Comparison of ENCODE assay signal across 9 cellular contexts in genomic region chr17:48582750-48583069, GRCh38. TPM values are rescaled to one million over a fixed set of nuclear protein-coding genes. Genes with fewer than 3 reads are reported as not detected.
A peak's percentile ranks its signal among the peaks of the same experiment; 100 is the strongest.
DNase-seq lines count a peak whose midpoint lies in the region; TF ChIP-seq lines count a peak whose summit lies in the region.
"Had no signal": no experiment of that assay in that cellular context is flagged by ENCODE, and none has a peak within 500 bp of the region (broad histone marks: within the 10 kb centered on the region; RNA-seq: fewer than 3 reads in every experiment).

No MANE protein-coding gene starts in this region.

- H3K4me2 ChIP-seq in skeletal muscle satellite cell (ENCODE audit: low read length) = peak overlapping the region; percentile 89

- H3K27me3 ChIP-seq in colonic mucosa (peaks cover 3% of the 10 kb centered on the region), skeletal muscle satellite cell (ENCODE audit: control insufficient read depth, insufficient read depth, low read length) (no peaks in the 10 kb centered on the region)

- DNase-seq in NCI-H2029 treated with DMSO at 0.1 percent for 48 hours (lab: John Stamatoyannopoulos, UW) (peak; percentile 37), NCI-H2029 (lab: John Stamatoyannopoulos, UW) (no peak), colonic mucosa (no peak), NCI-H2081 treated with DMSO at 0.1 percent for 48 hours (lab: John Stamatoyannopoulos, UW) (no peak)
- DNase-seq in stimulated activated CD4-positive, alpha-beta T cell treated with anti-CD3 and anti-CD28 coated beads, Interleukin-4, amount 100 ng/mL, for 24 hours = no peak
- DNase-seq: activated CD4-positive, CD25-positive, alpha-beta regulatory T cell; dorsolateral prefrontal cortex had no signal

- H3K9me3 ChIP-seq in colonic mucosa (no peaks in the 10 kb centered on the region), skeletal muscle satellite cell (replicated peaks; ENCODE audit: low read length) (no peaks in the 10 kb centered on the region)

- intact Hi-C loops in colonic mucosa (cut with DNase I) = no loop called here

- H3K27ac ChIP-seq in colonic mucosa = peak overlapping the region; percentile 70
- H3K27ac ChIP-seq: 22Rv1, dorsolateral prefrontal cortex had no signal

- H3K36me3 ChIP-seq in colonic mucosa (no peaks in the 10 kb centered on the region), skeletal muscle satellite cell (ENCODE audit: insufficient read depth, low read length) (no peaks in the 10 kb centered on the region)

- no peak for TF ChIP-seq CTCF in colonic mucosa (IDR thresholded peaks at IDR 0.05)

- H3K4me1 ChIP-seq in colonic mucosa (peaks cover 21% of the 10 kb centered on the region), skeletal muscle satellite cell (ENCODE audit: control insufficient read depth, insufficient read depth, low read length) (peaks cover 39% of the 10 kb centered on the region)

- H3K9ac ChIP-seq in colonic mucosa (ENCODE audit: low read depth in 2 of 2, low read length in 2 of 2) (peak overlapping the region; percentile 5 to 67), skeletal muscle satellite cell (ENCODE audit: low read depth, low read length) (peak overlapping the region; percentile 92)

- H3K4me3 ChIP-seq in colonic mucosa (peak overlapping the region; percentile 39), skeletal muscle satellite cell (ENCODE audit: low read length) (peak overlapping the region; percentile 90)

RNA-seq across cellular contexts. Expression of gene HOXB4, which starts 4.6 kb away (rescaled TPM):
- total RNA-seq in colonic mucosa = 1 to 10 TPM; 2.5 to 4.7 TPM
- 1.3 and 1.7 TPM in 2 replicates for total RNA-seq in skeletal muscle satellite cell (2012; rRNA removed)

RNA-seq across cellular contexts. Expression of gene HOXB3, which starts 7.3 kb away (rescaled TPM):
- total RNA-seq in colonic mucosa = 10 to 100 TPM; 17.4 to 31.8 TPM
- total RNA-seq in skeletal muscle satellite cell (2012; rRNA removed) = 1.1 and 6.3 TPM in 2 replicates

RNA-seq across cellular contexts. Expression of gene HOXB5, which starts 10.9 kb away (rescaled TPM):
- 10 to 100 TPM; 11.0 to 22.7 TPM for total RNA-seq in colonic mucosa
- under 0.01 TPM in 2 replicates for total RNA-seq in skeletal muscle satellite cell (2012; rRNA removed)

RNA-seq across cellular contexts. Expression of gene HOXB6, which starts 22.1 kb away (rescaled TPM):
- 10 to 100 TPM; 30.0 to 71.0 TPM for total RNA-seq in colonic mucosa
- total RNA-seq in skeletal muscle satellite cell (2012; rRNA removed) = 5.5 and 6.6 TPM in 2 replicates

RNA-seq across cellular contexts. Expression of gene HOXB7, which starts 28.1 kb away (rescaled TPM):
- 10 to 100 TPM; 25.9 to 31.4 TPM for total RNA-seq in colonic mucosa
- 1.5 and 4.1 TPM in 2 replicates for total RNA-seq in skeletal muscle satellite cell (2012; rRNA removed)
